In genomic region chr11:5584458-5584857, GRCh38 we compare ENCODE assay signal across 2 cellular contexts. TPM values are rescaled to one million over a fixed set of nuclear protein-coding genes. Genes with fewer than 3 reads are reported as not detected.
"Had no signal": no experiment of that assay in that cellular context is flagged by ENCODE, and none has a peak within 500 bp of the region (broad histone marks: within the 10 kb centered on the region; RNA-seq: fewer than 3 reads in every experiment).

No MANE protein-coding gene starts in this region.

RNA-seq across cellular contexts. Expression of gene OR52B6, which starts 3.8 kb away (rescaled TPM):
- total RNA-seq: G401, GM12878 had no signal

RNA-seq across cellular contexts. Expression of gene TRIM6, which starts 12.0 kb away (rescaled TPM):
- total RNA-seq: G401 had no signal

RNA-seq across cellular contexts. Expression of gene OR52H1, which starts 36.1 kb away (rescaled TPM):
- total RNA-seq: G401 had no signal

RNA-seq across cellular contexts. Expression of gene TRIM34, which starts 40.3 kb away (rescaled TPM):
- total RNA-seq: G401 had no signal
